Comparison of ENCODE assay signal across 19 cellular contexts in genomic region chr7:94154182-94154581, GRCh38.
DNase-seq lines count a peak whose midpoint lies in the region; ATAC-seq, FAIRE-seq and TF ChIP-seq lines count a peak whose summit lies in the region.
"Had no signal": no experiment of that assay in that cellular context is flagged by ENCODE, and none has a peak within 500 bp of the region (broad histone marks: within the 10 kb centered on the region; RNA-seq: fewer than 3 reads in every experiment).

No MANE protein-coding gene starts in this region.

- H3K27ac ChIP-seq in A549 (no peak overlapping the region), PC-9 (no peak overlapping the region), kidney (ENCODE audit: low read depth in 2 of 2, low read length in 2 of 2) (no peak overlapping the region)
- H3K27ac ChIP-seq: GM23248, KMS-11 had no signal

- H3K36me3 ChIP-seq in PC-9 (ENCODE audit: low read depth): no peaks in the 10 kb centered on the region
- no peaks in the 10 kb centered on the region for H3K36me3 ChIP-seq in kidney (ENCODE audit: control insufficient read depth in 1 of 2, insufficient read depth in 2 of 2, low read length in 2 of 2)
- H3K36me3 ChIP-seq: BE2C, HAP-1 had no signal

- H3K36me3 Mint-ChIP-seq in activated naive CD8-positive, alpha-beta T cell treated with anti-CD3 and anti-CD28 coated beads, Interleukin-2, amount 50 U/mL, for 24 hours (ENCODE audit: low read depth): no peaks in the 10 kb centered on the region
- H3K36me3 Mint-ChIP-seq: CD4-positive, CD25-positive, alpha-beta regulatory T cell had no signal

- no peak overlapping the region for H3K4me3 Mint-ChIP-seq in activated naive CD8-positive, alpha-beta T cell treated with anti-CD3 and anti-CD28 coated beads, Interleukin-2, amount 50 U/mL, for 24 hours
- H3K4me3 Mint-ChIP-seq: CD4-positive, CD25-positive, alpha-beta regulatory T cell had no signal

- no peak for TF ChIP-seq POLR2A in A549 (IDR thresholded peaks at IDR 0.05; ENCODE audit: low read length)

- no peaks in the 10 kb centered on the region for H3K9me3 Mint-ChIP-seq in activated naive CD8-positive, alpha-beta T cell treated with anti-CD3 and anti-CD28 coated beads, Interleukin-2, amount 50 U/mL, for 24 hours

- no peak for TF ChIP-seq RAD21 in A549 (conservative IDR thresholded peaks at IDR 0.05 in 1 of 2, IDR thresholded peaks at IDR 0.05 in 1 of 2)

- FAIRE-seq in A549 (lab: Jason Lieb, UNC): no peak
- FAIRE-seq in colon (lab: Jason Lieb, UNC): peak; percentile 36
- peak; percentile 97 for FAIRE-seq in kidney (lab: Jason Lieb, UNC)

- no peaks in the 10 kb centered on the region for H3K79me2 ChIP-seq in PC-9 (ENCODE audit: low read depth)

- ATAC-seq in A549 (no peak), GM18517 (IDR thresholded peaks at IDR 0.05; ENCODE audit: unreplicated experiment) (no peak), GM19023 (IDR thresholded peaks at IDR 0.05; ENCODE audit: unreplicated experiment) (no peak)
- no peak for ATAC-seq in activated naive CD8-positive, alpha-beta T cell treated with anti-CD3 and anti-CD28 coated beads, Interleukin-2, amount 50 U/mL, for 24 hours

- H3K9me3 ChIP-seq in A549: no peaks in the 10 kb centered on the region
- H3K9me3 ChIP-seq in PC-9 (ENCODE audit: insufficient read depth, low read depth): no peaks in the 10 kb centered on the region
- no peaks in the 10 kb centered on the region for H3K9me3 ChIP-seq in kidney (ENCODE audit: control insufficient read depth in 1 of 2, low read length in 2 of 2)
- H3K9me3 ChIP-seq: BE2C, HAP-1 had no signal

- no TSS peak for BruUV-seq in PC-9 (replicated peaks; lab: Mats Ljungman, UMichigan)

- H3K9me2 ChIP-seq in PC-9 (ENCODE audit: insufficient read depth): no peaks in the 10 kb centered on the region

- no peaks in the 10 kb centered on the region for H3F3A ChIP-seq in PC-9 (ENCODE audit: insufficient read depth, low read depth)

- peaks cover 3% of the 10 kb centered on the region for H3K27me3 Mint-ChIP-seq in activated naive CD8-positive, alpha-beta T cell treated with anti-CD3 and anti-CD28 coated beads, Interleukin-2, amount 50 U/mL, for 24 hours
- H3K27me3 Mint-ChIP-seq: CD4-positive, CD25-positive, alpha-beta regulatory T cell had no signal

- no peak for TF ChIP-seq CTCF in A549 (IDR thresholded peaks at IDR 0.05)
- TF ChIP-seq CTCF in PC-9 (conservative IDR thresholded peaks at IDR 0.05): no peak
- TF ChIP-seq CTCF in kidney (IDR thresholded peaks at IDR 0.05; ENCODE audit: borderline replicate concordance, extremely low read depth, insufficient read depth): no peak

- peaks cover 4% of the 10 kb centered on the region for H3K4me1 Mint-ChIP-seq in activated naive CD8-positive, alpha-beta T cell treated with anti-CD3 and anti-CD28 coated beads, Interleukin-2, amount 50 U/mL, for 24 hours
- H3K4me1 Mint-ChIP-seq: CD4-positive, CD25-positive, alpha-beta regulatory T cell had no signal

- H4K20me1 ChIP-seq in PC-9 (ENCODE audit: insufficient read depth): no peaks in the 10 kb centered on the region

- no peak for TF ChIP-seq EP300 in A549 (IDR thresholded peaks at IDR 0.05)

- H3K4me2 ChIP-seq in A549: peak overlapping the region; percentile 37; the same call in 2 of the 3 replicates
- H3K4me2 ChIP-seq in PC-9: no peak overlapping the region
- H3K4me2 ChIP-seq: KMS-11 had no signal

- H3K27me3 ChIP-seq in PC-9 (ENCODE audit: insufficient read depth, low read depth): no peaks in the 10 kb centered on the region
- H3K27me3 ChIP-seq: BE2C had no signal

- H3K4me3 ChIP-seq in A549 (no peak overlapping the region), PC-9 (no peak overlapping the region), kidney (ENCODE audit: low read length in 2 of 2) (no peak overlapping the region)
- H3K4me3 ChIP-seq: GM23248, HAP-1 had no signal

- DNase-seq in A549 (ENCODE audit: low read depth in 1 of 2, low spot score in 1 of 2): no peak
- no peak for DNase-seq in PC-9
- no peak for DNase-seq in kidney
- no peak for DNase-seq in activated naive CD8-positive, alpha-beta T cell treated with anti-CD3 and anti-CD28 coated beads, Interleukin-2, amount 50 U/mL, for 24 hours
- no peak for DNase-seq in HT-29 (ENCODE audit: low spot score)
- DNase-seq: 8988T; ACHN; BE2C; C1 segment of cervical spinal cord; CD4-positive, CD25-positive, alpha-beta regulatory T cell; DMS153; DMS79; GF-D8 had no signal

- CTCF ChIA-PET in A549 (lab: Yijun Ruan, JAX): no interaction called here
- CTCF ChIA-PET in PC-9 (lab: Charles Lee): no interaction called here

- no peak overlapping the region for H3K27ac Mint-ChIP-seq in activated naive CD8-positive, alpha-beta T cell treated with anti-CD3 and anti-CD28 coated beads, Interleukin-2, amount 50 U/mL, for 24 hours
- H3K27ac Mint-ChIP-seq: CD4-positive, CD25-positive, alpha-beta regulatory T cell had no signal

- POLR2A ChIA-PET in A549 (lab: Yijun Ruan, JAX) (no interaction called here), PC-9 (lab: Charles Lee; ENCODE audit: unreplicated experiment) (no interaction called here)

- intact Hi-C loops in PC-9 (cut with micrococcal nuclease; ENCODE audit: unreplicated experiment): no loop called here
- intact Hi-C loops in kidney (cut with DNase I): no loop called here

- 0 out of 2 replicates have a peak overlapping the region, but pooled peaks have one; percentile 57 for H2AFZ ChIP-seq in PC-9
- H2AFZ ChIP-seq: GM23248 had no signal

- no peak overlapping the region for H3K9ac ChIP-seq in kidney (ENCODE audit: low read length in 2 of 2)
- H3K9ac ChIP-seq: GM23248, KMS-11 had no signal

- H3K4me1 ChIP-seq in A549 (peaks cover 11% of the 10 kb centered on the region), PC-9 (replicated peaks; ENCODE audit: insufficient read depth) (no peaks in the 10 kb centered on the region), kidney (ENCODE audit: control insufficient read depth in 1 of 2, insufficient read depth in 1 of 2, low read depth in 1 of 2, low read length in 2 of 2) (no peaks in the 10 kb centered on the region)
- H3K4me1 ChIP-seq: BE2C, HAP-1 had no signal

TF ChIP-seq in A549, 52 proteins besides CTCF, POLR2A, EP300 and RAD21:
- TF ChIP-seq HEYL (CRISPR knock-in tag; IDR thresholded peaks at IDR 0.05) (no peak), FOXS1 (CRISPR knock-in tag; IDR thresholded peaks at IDR 0.05) (no peak), MAFK (IDR thresholded peaks at IDR 0.05; ENCODE audit: partially characterized antibody) (no peak), HDAC2 (IDR thresholded peaks at IDR 0.05) (no peak), SMC3 (IDR thresholded peaks at IDR 0.05) (no peak), TFCP2L1 (CRISPR knock-in tag; IDR thresholded peaks at IDR 0.05) (no peak), EHF (CRISPR knock-in tag; IDR thresholded peaks at IDR 0.05) (no peak), ELK1 (IDR thresholded peaks at IDR 0.05; ENCODE audit: low read depth, low read length) (no peak), BHLHE40 (IDR thresholded peaks at IDR 0.05; ENCODE audit: low read depth, low read length) (no peak), MAZ (IDR thresholded peaks at IDR 0.05; ENCODE audit: borderline replicate concordance, low read depth, low read length) (no peak), NR3C1 (IDR thresholded peaks at IDR 0.05) (no peak), KDM1A (IDR thresholded peaks at IDR 0.05; ENCODE audit: low read depth) (no peak), NPAS2 (CRISPR knock-in tag; IDR thresholded peaks at IDR 0.05; ENCODE audit: borderline replicate concordance) (no peak)
